ENCODE assay signal across 1 cellular context in genomic region chr16:66935319-66936011, GRCh38.
A peak's percentile ranks its signal among the peaks of the same experiment; 100 is the strongest.
TF ChIP-seq lines count a peak whose summit lies in the region.

TSS of gene CES2 (plus strand) at chr16:66935516. CDS start at chr16:66935636, 120 bp downstream.

TF ChIP-seq in K562, 482 proteins besides CTCF, POLR2A, EP300 and RAD21 (continued from another document):
- no peak for TF ChIP-seq POLR3A (IDR thresholded peaks at IDR 0.05; ENCODE audit: borderline replicate concordance, extremely low read depth, insufficient read depth, insufficient read length)
- TF ChIP-seq MGA (IDR thresholded peaks at IDR 0.05), result peak; percentile 55; the same call in 1 of the 2 replicates
- TF ChIP-seq ZNF165 (CRISPR knock-in tag; IDR thresholded peaks at IDR 0.05; ENCODE audit: borderline replicate concordance), result no peak
- peak; percentile 29; the same call in 1 of the 2 replicates for TF ChIP-seq ETV5 (CRISPR knock-in tag; IDR thresholded peaks at IDR 0.05; ENCODE audit: low read depth)
- peak; percentile 74; the same call in 1 of the 2 replicates for TF ChIP-seq CBFB (CRISPR knock-in tag; IDR thresholded peaks at IDR 0.05)
- no peak for TF ChIP-seq BRF1 (IDR thresholded peaks at IDR 0.05; ENCODE audit: borderline replicate concordance, extremely low read depth, insufficient read length)
- no peak for TF ChIP-seq MEF2D (tag; conservative IDR thresholded peaks at IDR 0.05; ENCODE audit: low read depth)
- TF ChIP-seq E2F5 (CRISPR knock-in tag; IDR thresholded peaks at IDR 0.05), result no peak
- TF ChIP-seq HMG20A (CRISPR knock-in tag; conservative IDR thresholded peaks at IDR 0.05), result no peak
- peak; percentile 49; the same call in 1 of the 2 replicates for TF ChIP-seq RBFOX2 (IDR thresholded peaks at IDR 0.05; ENCODE audit: low read depth, low read length)
- TF ChIP-seq MITF (IDR thresholded peaks at IDR 0.05), result no peak
- peak; percentile 37; the same call in 1 of the 2 replicates for TF ChIP-seq ARID4B (CRISPR knock-in tag; IDR thresholded peaks at IDR 0.05)
- peak; percentile 23 to 69 for TF ChIP-seq E2F6 (IDR thresholded peaks at IDR 0.05; ENCODE audit: borderline replicate concordance in 1 of 2, extremely low read depth in 1 of 2, insufficient read depth in 1 of 2, insufficient read length in 1 of 2, low read depth in 1 of 2, low read length in 1 of 2, poor library complexity in 1 of 2, severe bottlenecking in 1 of 2)
- TF ChIP-seq FOXA3 (CRISPR knock-in tag; conservative IDR thresholded peaks at IDR 0.05 in 1 of 2, IDR thresholded peaks at IDR 0.05 in 1 of 2), result 0 out of 4 replicates have a peak, but pooled peaks of 1 of the 2 experiments have one; percentile 12
- TF ChIP-seq KHSRP (IDR thresholded peaks at IDR 0.05), result no peak
- TF ChIP-seq KDM5B (IDR thresholded peaks at IDR 0.05; ENCODE audit: insufficient replicate concordance, low read depth, low read length), result peak; percentile 26
- TF ChIP-seq NR1H2 (CRISPR knock-in tag; IDR thresholded peaks at IDR 0.05), result no peak
- no peak for TF ChIP-seq SIN3B (IDR thresholded peaks at IDR 0.05; ENCODE audit: low read depth)
- TF ChIP-seq PHTF2 (CRISPR knock-in tag; IDR thresholded peaks at IDR 0.05), result no peak
- TF ChIP-seq LCOR (CRISPR knock-in tag; IDR thresholded peaks at IDR 0.05), result no peak
- no peak for TF ChIP-seq DACH1 (IDR thresholded peaks at IDR 0.05; ENCODE audit: partially characterized antibody)
- TF ChIP-seq ZKSCAN8 (CRISPR knock-in tag; IDR thresholded peaks at IDR 0.05), result no peak
- no peak for TF ChIP-seq FUS (optimal IDR thresholded peaks at IDR 0.05; ENCODE audit: low read depth, low read length)
- TF ChIP-seq POLR2G (IDR thresholded peaks at IDR 0.05; ENCODE audit: low read depth, low read length), result 0 out of 2 replicates have a peak, but pooled peaks have one; percentile 53
- peak; percentile 91 for TF ChIP-seq MAX (CRISPR knock-in tag; IDR thresholded peaks at IDR 0.05)
- TF ChIP-seq MIER1 (IDR thresholded peaks at IDR 0.05; ENCODE audit: low read depth), result no peak
- no peak for TF ChIP-seq ZNF785 (CRISPR knock-in tag; IDR thresholded peaks at IDR 0.05)
- TF ChIP-seq FIP1L1 (IDR thresholded peaks at IDR 0.05; ENCODE audit: low read depth, low read length, poor library complexity, severe bottlenecking), result peak; percentile 43
- no peak for TF ChIP-seq CREB3L1 (IDR thresholded peaks at IDR 0.05; ENCODE audit: borderline replicate concordance, low read depth)
